ENCODE assay signal across 25 cellular contexts in the genomic region with DNA sequence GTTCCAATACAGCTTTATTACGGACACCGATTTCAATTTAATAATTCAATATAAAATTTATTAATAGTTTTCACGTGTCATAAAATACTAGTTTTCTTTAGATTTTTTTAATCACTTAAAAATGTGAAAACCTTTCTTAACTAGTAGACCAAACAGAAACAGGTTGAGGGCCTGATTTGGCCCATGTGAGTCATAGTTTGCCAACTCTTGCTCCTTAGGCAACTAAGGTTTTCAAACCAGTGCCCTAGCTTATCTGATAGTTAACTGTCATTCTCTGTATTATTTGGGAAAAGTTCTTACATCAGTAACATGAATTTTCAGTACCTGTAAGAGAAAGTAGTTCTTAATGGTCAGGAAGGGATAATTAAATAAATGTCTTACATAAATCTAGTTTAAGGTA.
"Had no signal": no experiment of that assay in that cellular context is flagged by ENCODE, and none has a peak within 500 bp of the region (broad histone marks: within the 10 kb centered on the region; RNA-seq: fewer than 3 reads in every experiment).

No MANE protein-coding gene starts in this region.

- H3K27ac Mint-ChIP-seq: dendritic cell treated with granulocyte-macrophage colony-stimulating factor and Interleukin-4, amounts not matched to agents 40 ng/mL and 50 ng/mL, for 4 days; effector memory CD8-positive, alpha-beta T cell; nephron; progenitor cell of endocrine pancreas; stimulated activated memory B cell treated with anti-CD40 and anti-IgM and Interleukin-4, amounts not matched to agents 10 μg/mL and 1 μg/mL and 100 μg/mL, for 72 hours; stimulated activated naive CD8-positive, alpha-beta T cell treated with anti-CD3 and anti-CD28 coated beads, Interleukin-15, Interleukin-2, amounts not matched to agents 100 ng/mL and 50 ng/mL, for 24 hours had no signal

- H3K4me2 ChIP-seq: hepatocyte had no signal

- H3K9me3 ChIP-seq: pancreas, tibial nerve had no signal

- H3K4me3 Mint-ChIP-seq: dendritic cell treated with granulocyte-macrophage colony-stimulating factor and Interleukin-4, amounts not matched to agents 40 ng/mL and 50 ng/mL, for 4 days; effector memory CD8-positive, alpha-beta T cell; nephron; stimulated activated memory B cell treated with anti-CD40 and anti-IgM and Interleukin-4, amounts not matched to agents 10 μg/mL and 1 μg/mL and 100 μg/mL, for 72 hours; stimulated activated naive CD8-positive, alpha-beta T cell treated with anti-CD3 and anti-CD28 coated beads, Interleukin-15, Interleukin-2, amounts not matched to agents 100 ng/mL and 50 ng/mL, for 24 hours had no signal

- H3K4me1 ChIP-seq: foreskin keratinocyte, pancreas had no signal

- H3K27ac ChIP-seq: foreskin keratinocyte, hepatocyte, pancreas, spleen, tibial nerve had no signal

- ATAC-seq: effector memory CD8-positive, alpha-beta T cell; foreskin keratinocyte; left colon; left ventricle myocardium superior; pancreas; sciatic nerve; stimulated activated memory B cell treated with anti-CD40 and anti-IgM and Interleukin-4, amounts not matched to agents 10 μg/mL and 1 μg/mL and 100 μg/mL, for 72 hours had no signal

- H3K36me3 ChIP-seq: pancreas, spleen, tibial nerve had no signal

- H3K27me3 ChIP-seq: foreskin keratinocyte, hepatocyte, pancreas, spleen, tibial nerve had no signal

- H3K4me3 ChIP-seq: hepatocyte, lung, pancreas, spleen, tibial nerve had no signal

- H2AFZ ChIP-seq: hepatocyte had no signal

- FAIRE-seq: colon, pancreas had no signal

- H3K27me3 Mint-ChIP-seq: dendritic cell treated with granulocyte-macrophage colony-stimulating factor and Interleukin-4, amounts not matched to agents 40 ng/mL and 50 ng/mL, for 4 days; effector memory CD8-positive, alpha-beta T cell; naive B cell; progenitor cell of endocrine pancreas; stimulated activated memory B cell treated with anti-CD40 and anti-IgM and Interleukin-4, amounts not matched to agents 10 μg/mL and 1 μg/mL and 100 μg/mL, for 72 hours; stimulated activated naive CD8-positive, alpha-beta T cell treated with anti-CD3 and anti-CD28 coated beads, Interleukin-15, Interleukin-2, amounts not matched to agents 100 ng/mL and 50 ng/mL, for 24 hours had no signal

- DNase-seq: effector memory CD8-positive, alpha-beta T cell; erythroblast; head of caudate nucleus; left colon; left ventricle myocardium superior; mesendoderm; naive B cell; occipital lobe; pancreas; retina; spleen; stimulated activated CD4-positive, alpha-beta T cell treated with anti-CD3 and anti-CD28 coated beads, Interleukin-15, amount 100 ng/mL, for 24 hours; stimulated activated CD4-positive, alpha-beta T cell treated with anti-CD3 and anti-CD28 coated beads, Interleukin-1b, Interleukin-23, amount 100 ng/mL, for 48 hours; stimulated activated CD4-positive, alpha-beta T cell treated with anti-CD3 and anti-CD28 coated beads, Interleukin-4, amount 100 ng/mL, for 24 hours had no signal

- H3K9me3 Mint-ChIP-seq: dendritic cell treated with granulocyte-macrophage colony-stimulating factor and Interleukin-4, amounts not matched to agents 40 ng/mL and 50 ng/mL, for 4 days; effector memory CD8-positive, alpha-beta T cell; stimulated activated naive CD8-positive, alpha-beta T cell treated with anti-CD3 and anti-CD28 coated beads, Interleukin-15, Interleukin-2, amounts not matched to agents 100 ng/mL and 50 ng/mL, for 24 hours had no signal
